28 cellular contexts compared by ENCODE assay signal in the genomic region with DNA sequence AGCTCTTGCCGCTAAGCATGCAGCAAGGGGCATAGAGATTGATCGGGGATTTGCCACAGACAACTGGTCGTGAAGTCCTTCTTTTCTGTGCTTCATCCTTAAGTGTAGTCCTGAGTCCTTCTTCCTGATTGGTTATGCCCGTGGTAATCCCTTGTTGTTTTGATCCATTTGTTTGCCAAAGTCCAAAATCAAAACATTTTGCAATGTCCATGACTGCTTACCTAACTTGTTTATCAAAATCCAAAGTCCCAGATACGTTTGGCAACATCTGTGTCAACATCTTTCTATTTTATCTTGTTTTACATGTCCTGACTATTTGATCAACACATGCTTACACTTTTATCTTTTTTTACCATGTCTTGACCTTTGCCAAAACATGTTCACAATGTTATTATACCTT.
"Had no signal": no experiment of that assay in that cellular context is flagged by ENCODE, and none has a peak within 500 bp of the region (broad histone marks: within the 10 kb centered on the region; RNA-seq: fewer than 3 reads in every experiment).

No MANE protein-coding gene starts in this region.

- H3K27ac ChIP-seq: ascending aorta, cardiac muscle cell, WERI-Rb-1 had no signal

- H3K4me3 ChIP-seq: ascending aorta, cardiac muscle cell had no signal

- H3K36me3 ChIP-seq: ascending aorta, cardiac muscle cell, WERI-Rb-1 had no signal

- H3K27me3 ChIP-seq: ascending aorta, cardiac muscle cell had no signal

- ATAC-seq: activated CD8-positive, alpha-beta memory T cell treated with anti-CD3 and anti-CD28 coated beads, Interleukin-2, amount 10 ng/mL, durations not matched to agents 7 days and 5 days had no signal

- H3K9me3 ChIP-seq: ascending aorta had no signal

- DNase-seq: activated CD4-positive, alpha-beta memory T cell treated with anti-CD3 and anti-CD28 coated beads, Interleukin-2, amount 10 ng/mL, durations not matched to agents 7 days and 5 days; activated CD4-positive, alpha-beta T cell treated with anti-CD3 and anti-CD28 coated beads for 1 hour; activated CD4-positive, alpha-beta T cell treated with anti-CD3 and anti-CD28 coated beads for 48 hours; activated CD4-positive, CD25-positive, alpha-beta regulatory T cell; activated CD8-positive, alpha-beta memory T cell treated with anti-CD3 and anti-CD28 coated beads for 24 hours; activated CD8-positive, alpha-beta memory T cell treated with anti-CD3 and anti-CD28 coated beads, Interleukin-2, amount 10 ng/mL, durations not matched to agents 7 days and 5 days; activated CD8-positive, alpha-beta memory T cell treated with anti-CD3 and anti-CD28 coated beads, Interleukin-2, amount 50 U/mL, for 48 hours; activated effector memory CD4-positive, alpha-beta T cell treated with Interleukin-2 at 50 U/mL for 16 hours; activated naive CD4-positive, alpha-beta T cell treated with anti-CD3 and anti-CD28 coated beads, Interleukin-2, amount 10 ng/mL, durations not matched to agents 7 days and 5 days; activated naive CD8-positive, alpha-beta T cell treated with anti-CD3 and anti-CD28 coated beads for 36 hours; activated T-cell treated with anti-CD3 and anti-CD28 coated beads, Interleukin-2, amount 50 U/mL, for 48 hours; amygdala; Kasumi-1; KG1; MM.1S; MV-4-11; NCI-H1092; NCI-H1436 treated with DMSO at 0.1 percent for 48 hours; NCI-H1694 treated with DMSO at 0.1 percent for 48 hours; NCI-H2029; NCI-H345; NCI-H524 treated with DMSO at 0.1 percent for 48 hours; OCI-M1; Right ventricle myocardium superior; T1000; WERI-Rb-1 had no signal

- H3K4me1 ChIP-seq: ascending aorta had no signal
